In genomic region chr7:99373086-99374066, GRCh38 we compare ENCODE assay signal across 8 cellular contexts. TPM values are rescaled to one million over a fixed set of nuclear protein-coding genes. Genes with fewer than 3 reads are reported as not detected.
A peak's percentile ranks its signal among the peaks of the same experiment; 100 is the strongest.
DNase-seq lines count a peak whose midpoint lies in the region; ATAC-seq and TF ChIP-seq lines count a peak whose summit lies in the region.

No MANE protein-coding gene starts in this region.

- no peaks in the 10 kb centered on the region for H3K27me3 ChIP-seq in left ventricle myocardium inferior (ENCODE audit: low read depth)
- no peaks in the 10 kb centered on the region for H3K27me3 ChIP-seq in uterus

- H3K36me3 ChIP-seq in left ventricle myocardium inferior, result peaks cover 25% of the 10 kb centered on the region
- H3K36me3 ChIP-seq in mesodermal cell (ENCODE audit: control insufficient read depth, insufficient read depth, low read length), result peaks cover 20% of the 10 kb centered on the region
- H3K36me3 ChIP-seq in uterus, result no peaks in the 10 kb centered on the region

- H3K27ac ChIP-seq in left ventricle myocardium inferior (replicated peaks), result peak overlapping the region; percentile 97
- no peak overlapping the region for H3K27ac ChIP-seq in mesodermal cell (ENCODE audit: low read depth, low read length, severe bottlenecking)
- peak overlapping the region; percentile 78 to 79 for H3K27ac ChIP-seq in uterus

- no peak for TF ChIP-seq POLR2A in uterus (IDR thresholded peaks at IDR 0.05)

- no peak for TF ChIP-seq CTCF in left ventricle myocardium inferior (IDR thresholded peaks at IDR 0.05; ENCODE audit: borderline replicate concordance)
- TF ChIP-seq CTCF in brain (conservative IDR thresholded peaks at IDR 0.05), result no peak
- TF ChIP-seq CTCF in uterus (IDR thresholded peaks at IDR 0.05), result no peak

- no peaks in the 10 kb centered on the region for H3K9me3 ChIP-seq in left ventricle myocardium inferior (replicated peaks)
- H3K9me3 ChIP-seq in mesodermal cell (ENCODE audit: control insufficient read depth, low read length), result no peaks in the 10 kb centered on the region
- no peaks in the 10 kb centered on the region for H3K9me3 ChIP-seq in uterus

- H3K36me3 Mint-ChIP-seq in brain, result peaks cover 8% of the 10 kb centered on the region

- H3K27me3 Mint-ChIP-seq in brain, result peaks cover 9% of the 10 kb centered on the region

- H3K9me3 Mint-ChIP-seq in brain, result no peaks in the 10 kb centered on the region

- peak overlapping the region in 1 of 5 experiments; percentile 74 for H3K27ac Mint-ChIP-seq in brain

- peaks cover 54% of the 10 kb centered on the region for H3K4me1 ChIP-seq in left ventricle myocardium inferior
- H3K4me1 ChIP-seq in mesodermal cell (ENCODE audit: control insufficient read depth, insufficient read depth, low read length, poor library complexity, severe bottlenecking), result peaks cover 17% of the 10 kb centered on the region
- no peaks in the 10 kb centered on the region for H3K4me1 ChIP-seq in uterus

- H3K4me1 Mint-ChIP-seq in brain, result no peaks in the 10 kb centered on the region

- DNase-seq in left ventricle myocardium inferior (no peak), cardiac septum (ENCODE audit: low spot score) (no peak), uterus (no peak), COLO829 (ENCODE audit: low spot score) (no peak), medulla oblongata (ENCODE audit: extremely low spot score) (no peak)

- 88 to 90% methylated on average over 26 to 35 of the region's 42 CpGs for WGBS in mesodermal cell (ENCODE audit: insufficient coverage in 2 of 2), 2 experiments

- ATAC-seq in GM19455 (IDR thresholded peaks at IDR 0.05; ENCODE audit: unreplicated experiment), result no peak

- H3K4me3 ChIP-seq in left ventricle myocardium inferior (peak overlapping the region; percentile 93), mesodermal cell (ENCODE audit: extremely low read depth, insufficient read depth, low read length, poor library complexity, severe bottlenecking) (peak overlapping the region; percentile 72), uterus (peak overlapping the region; percentile 73 to 74)

- peak overlapping the region; percentile 73 to 82 (median 77) for H3K4me3 Mint-ChIP-seq in brain

- intact Hi-C loops in left ventricle myocardium inferior (cut with micrococcal nuclease), result no loop called here
- intact Hi-C loops in cardiac septum (cut with DNase I), result loop anchor here (2.0 kb wide), 1 partner anchor 35 kb away; the partner anchor contains the start of genes BUD31 and PDAP1
- intact Hi-C loops in uterus (cut with DNase I; ENCODE audit: low total_unique reads), result no loop called here

RNA-seq across cellular contexts. Expression of gene ARPC1B, which starts 1.2 kb away (rescaled TPM):
- total RNA-seq in left ventricle myocardium inferior, result 33.6 TPM
- 40.4 TPM for total RNA-seq in cardiac septum
- 47.3 TPM for polyA plus RNA-seq in brain (ENCODE audit: insufficient read depth, low read depth, low replicate concordance)
- polyA plus RNA-seq in mesodermal cell (2013, experiment 1 of 2), result 162 TPM
- polyA plus RNA-seq in mesodermal cell (2013, experiment 2 of 2), result 149 TPM
- 100 to 1,000 TPM in 3 of 4 donors, 10 to 100 TPM in 1; 74.5 to 275 (median 196) TPM for total RNA-seq in uterus

RNA-seq across cellular contexts. Expression of gene PDAP1, which starts 35.0 kb away (rescaled TPM):
- total RNA-seq in left ventricle myocardium inferior, result 93.2 TPM
- total RNA-seq in cardiac septum, result 95.6 TPM
- 258 TPM for polyA plus RNA-seq in brain (ENCODE audit: insufficient read depth, low read depth, low replicate concordance)
- 125 TPM for polyA plus RNA-seq in mesodermal cell (2013, experiment 1 of 2)
- 126 TPM for polyA plus RNA-seq in mesodermal cell (2013, experiment 2 of 2)
- total RNA-seq in uterus, result 100 to 1,000 TPM in 1 of 4 donors, 10 to 100 TPM in 3; 39.9 to 185 (median 72.1) TPM

RNA-seq across cellular contexts. Expression of gene BUD31, which starts 35.4 kb away (rescaled TPM):
- 43.9 TPM for total RNA-seq in left ventricle myocardium inferior
- 46.5 TPM for total RNA-seq in cardiac septum
- polyA plus RNA-seq in brain (ENCODE audit: insufficient read depth, low read depth, low replicate concordance), result 107 TPM
- polyA plus RNA-seq in mesodermal cell (2013, experiment 1 of 2), result 103 TPM
- 113 TPM for polyA plus RNA-seq in mesodermal cell (2013, experiment 2 of 2)
- 10 to 100 TPM; 29.4 to 93.2 (median 54.4) TPM for total RNA-seq in uterus

RNA-seq across cellular contexts. Expression of gene ARPC1A, which starts 47.7 kb away (rescaled TPM):
- 131 TPM for total RNA-seq in left ventricle myocardium inferior
- 116 TPM for total RNA-seq in cardiac septum
- polyA plus RNA-seq in brain (ENCODE audit: insufficient read depth, low read depth, low replicate concordance), result 192 TPM
- 155 TPM for polyA plus RNA-seq in mesodermal cell (2013, experiment 1 of 2)
- 145 TPM for polyA plus RNA-seq in mesodermal cell (2013, experiment 2 of 2)
- 100 to 1,000 TPM in 3 of 4 donors, 10 to 100 TPM in 1; 76.5 to 118 (median 103) TPM for total RNA-seq in uterus
